In genomic region chr14:20469242-20469889, GRCh38 we compare ENCODE assay signal across 8 cellular contexts. TPM values are rescaled to one million over a fixed set of nuclear protein-coding genes. Genes with fewer than 3 reads are reported as not detected.
DNase-seq lines count a peak whose midpoint lies in the region; ATAC-seq and TF ChIP-seq lines count a peak whose summit lies in the region.

PNP (plus strand) TSS chr14:20469406; CDS start chr14:20469525, 119 bp downstream.

- no peaks in the 10 kb centered on the region for H4K20me1 ChIP-seq in PC-9 (ENCODE audit: insufficient read depth)

- intact Hi-C loops in PC-9 (cut with micrococcal nuclease; ENCODE audit: unreplicated experiment), result loop anchor here (1.0 to 10.0 kb wide), 2 partner anchors 8 to 125 kb away; partner anchors contain the start of genes PARP2 and PIP4P1

- TF ChIP-seq POLR2A in erythroblast (IDR thresholded peaks at IDR 0.05; ENCODE audit: low read length), result peak; percentile 100

- no peaks in the 10 kb centered on the region for H3K9me2 ChIP-seq in PC-9 (ENCODE audit: insufficient read depth)

- peak; percentile 33 for DNase-seq in DMS53 treated with DMSO at 0.1 percent for 48 hours (lab: John Stamatoyannopoulos, UW; ENCODE audit: unreplicated experiment)
- peak; percentile 87 for DNase-seq in KBM-7
- DNase-seq in PC-9, result peak; percentile 74 to 76
- DNase-seq in activated T-cell treated with anti-CD3 and anti-CD28 coated beads, Interleukin-2, amount 50 U/mL, for 1 hour, result peak; percentile 84
- peak; percentile 94 to 96 for DNase-seq in erythroblast (lab: John Stamatoyannopoulos, UW)
- DNase-seq in stimulated activated CD8-positive, alpha-beta memory T cell treated with anti-CD3 and anti-CD28 coated beads, Interleukin-7, amount 100 ng/mL, for 1 hour (ENCODE audit: low read depth in 2 of 2), result peak; percentile 61 to 71

- ATAC-seq in GM21723 (IDR thresholded peaks at IDR 0.05; ENCODE audit: unreplicated experiment), result peak; percentile 97

- peak within 1 kb of the TSS; percentile 94 for H2AFZ ChIP-seq in PC-9

- peak within 1 kb of the TSS; percentile 89 for H3K9ac ChIP-seq in mucosa of stomach (ENCODE audit: low read length)

- TF ChIP-seq CTCF in PC-9 (conservative IDR thresholded peaks at IDR 0.05), result no peak

- POLR2A ChIA-PET in PC-9 (lab: Charles Lee; ENCODE audit: unreplicated experiment), result interaction anchor here (0.6 to 1.2 kb wide), 2 partner anchors 8 to 253 kb away, joined by 3 to 5 read pairs; partner anchors contain the start of gene PIP4P1

- CTCF ChIA-PET in PC-9 (lab: Charles Lee), result interaction anchor here (0.6 kb wide), 1 partner anchor 16 kb away, joined by 3 read pairs; no protein-coding TSS in a partner anchor

- H3K27me3 ChIP-seq in PC-9 (ENCODE audit: insufficient read depth, low read depth), result no peaks in the 10 kb centered on the region
- H3K27me3 ChIP-seq in mucosa of stomach (ENCODE audit: control insufficient read depth, insufficient read depth, low read length), result no peaks in the 10 kb centered on the region

- no TSS peak for BruUV-seq in PC-9 (replicated peaks; lab: Mats Ljungman, UMichigan)

- H3K36me3 ChIP-seq in PC-9 (ENCODE audit: low read depth) (no peaks in the 10 kb centered on the region), mucosa of stomach (ENCODE audit: control insufficient read depth, insufficient read depth, low read length) (no peaks in the 10 kb centered on the region)

- H3K4me3 ChIP-seq in PC-9, result peak within 1 kb of the TSS; percentile 80
- peak within 1 kb of the TSS; percentile 97 for H3K4me3 ChIP-seq in mucosa of stomach (ENCODE audit: low read length)

- H3K9me3 ChIP-seq in PC-9 (ENCODE audit: insufficient read depth, low read depth) (no peaks in the 10 kb centered on the region), mucosa of stomach (ENCODE audit: control insufficient read depth, low read length) (no peaks in the 10 kb centered on the region)

- H3K79me2 ChIP-seq in PC-9 (ENCODE audit: low read depth), result peaks cover 23% of the 10 kb centered on the region

- H3K4me2 ChIP-seq in PC-9, result peak within 1 kb of the TSS; percentile 100

- in situ Hi-C loops in KBM-7 (cut with MboI; ENCODE audit: low pct_unique_long_range_greater_than_20kb, low sequenced_read_pairs), result no loop called here

- H3K4me1 ChIP-seq in PC-9 (replicated peaks; ENCODE audit: insufficient read depth) (no peaks in the 10 kb centered on the region; the same call in none of the 2 replicates), mucosa of stomach (ENCODE audit: control insufficient read depth, insufficient read depth, low read length) (peaks cover 17% of the 10 kb centered on the region)

- H3F3A ChIP-seq in PC-9 (ENCODE audit: insufficient read depth, low read depth), result peaks cover 11% of the 10 kb centered on the region; the same call in 1 of the 2 replicates

- peak within 1 kb of the TSS; percentile 80 for H3K27ac ChIP-seq in PC-9

RNA-seq across cellular contexts. Expression of gene PNP, which starts in this region (rescaled TPM):
- 23.5 and 26.9 TPM in 2 replicates for total RNA-seq in PC-9 (2021)

Comparison
In these comparisons a context has a peak if more than half of its experiments do, and no peak if none do; other contexts are left out.
1. Peak in every context shown above with its lines: DNase-seq, ATAC-seq, H3K4me3 ChIP-seq and H3K27ac ChIP-seq.
2. DNase-seq: peak in every context shown above with its lines; median percentile 95 in erythroblast; 87 in KBM-7; 84 in activated T-cell treated with anti-CD3 and anti-CD28 coated beads, Interleukin-2, amount 50 U/mL, for 1 hour; 75 in PC-9; 66 in stimulated activated CD8-positive, alpha-beta memory T cell treated with anti-CD3 and anti-CD28 coated beads, Interleukin-7, amount 100 ng/mL, for 1 hour; 33 in DMS53 treated with DMSO at 0.1 percent for 48 hours.